In genomic region chr21:45302082-45303061, GRCh38 we compare ENCODE assay signal across 8 cellular contexts. TPM values are rescaled to one million over a fixed set of nuclear protein-coding genes. Genes with fewer than 3 reads are reported as not detected.
DNase-seq lines count a peak whose midpoint lies in the region; ATAC-seq and TF ChIP-seq lines count a peak whose summit lies in the region.

No MANE protein-coding gene starts in this region.

- no peak for TF ChIP-seq CTCF in progenitor cell of endocrine pancreas (IDR thresholded peaks at IDR 0.05; ENCODE audit: unreplicated experiment)

- peak overlapping the region; percentile 74 for H3K27ac Mint-ChIP-seq in activated naive CD4-positive, alpha-beta T cell treated with anti-CD3 and anti-CD28 coated beads, Interleukin-2, amount 50 U/mL, for 24 hours
- H3K27ac Mint-ChIP-seq in progenitor cell of endocrine pancreas, result no peak overlapping the region

- peaks cover 33% of the 10 kb centered on the region for H3K4me1 Mint-ChIP-seq in activated naive CD4-positive, alpha-beta T cell treated with anti-CD3 and anti-CD28 coated beads, Interleukin-2, amount 50 U/mL, for 24 hours
- peaks cover 10% of the 10 kb centered on the region for H3K4me1 Mint-ChIP-seq in progenitor cell of endocrine pancreas (ENCODE audit: low read depth)

- H3K36me3 Mint-ChIP-seq in activated naive CD4-positive, alpha-beta T cell treated with anti-CD3 and anti-CD28 coated beads, Interleukin-2, amount 50 U/mL, for 24 hours, result no peaks in the 10 kb centered on the region
- peaks cover 3% of the 10 kb centered on the region for H3K36me3 Mint-ChIP-seq in progenitor cell of endocrine pancreas (ENCODE audit: insufficient read depth)

- H3K4me3 Mint-ChIP-seq in activated naive CD4-positive, alpha-beta T cell treated with anti-CD3 and anti-CD28 coated beads, Interleukin-2, amount 50 U/mL, for 24 hours, result no peak overlapping the region
- H3K4me3 Mint-ChIP-seq in progenitor cell of endocrine pancreas (ENCODE audit: low read depth), result no peak overlapping the region

- H3K27me3 Mint-ChIP-seq in activated naive CD4-positive, alpha-beta T cell treated with anti-CD3 and anti-CD28 coated beads, Interleukin-2, amount 50 U/mL, for 24 hours, result no peaks in the 10 kb centered on the region
- H3K27me3 Mint-ChIP-seq in progenitor cell of endocrine pancreas, result no peaks in the 10 kb centered on the region

- H3K9me3 Mint-ChIP-seq in activated naive CD4-positive, alpha-beta T cell treated with anti-CD3 and anti-CD28 coated beads, Interleukin-2, amount 50 U/mL, for 24 hours, result no peaks in the 10 kb centered on the region
- H3K9me3 Mint-ChIP-seq in progenitor cell of endocrine pancreas (ENCODE audit: low read depth), result peaks cover 1% of the 10 kb centered on the region

- DNase-seq in RPMI8226 (peak; percentile 69), left kidney (ENCODE audit: low read depth, low spot score) (peak; percentile 68), progenitor cell of endocrine pancreas (ENCODE audit: low spot score, unreplicated experiment) (no peak)
- DNase-seq in stimulated activated CD4-positive, alpha-beta T cell treated with anti-CD3 and anti-CD28 coated beads, TNF-alpha, amount 100 ng/mL, for 4 hours (ENCODE audit: low read depth in 3 of 3), result peak in 2 of 3 experiments; percentile 34 to 46

- ATAC-seq in HG02870 (IDR thresholded peaks at IDR 0.05; ENCODE audit: unreplicated experiment) (no peak), HG02938 (IDR thresholded peaks at IDR 0.05; ENCODE audit: unreplicated experiment) (no peak), SK-N-SH treated with all-trans-retinoic acid at 6 μM for 48 hours (no peak)

TF ChIP-seq in SK-N-SH treated with all-trans-retinoic acid at 6 μM for 48 hours, 23 proteins besides CTCF, POLR2A, EP300 and RAD21:
- TF ChIP-seq ZNF8 (CRISPR knock-in tag; IDR thresholded peaks at IDR 0.05), result no peak
- no peak for TF ChIP-seq ESRRG (CRISPR knock-in tag; IDR thresholded peaks at IDR 0.05)
- TF ChIP-seq, protein P1, sequence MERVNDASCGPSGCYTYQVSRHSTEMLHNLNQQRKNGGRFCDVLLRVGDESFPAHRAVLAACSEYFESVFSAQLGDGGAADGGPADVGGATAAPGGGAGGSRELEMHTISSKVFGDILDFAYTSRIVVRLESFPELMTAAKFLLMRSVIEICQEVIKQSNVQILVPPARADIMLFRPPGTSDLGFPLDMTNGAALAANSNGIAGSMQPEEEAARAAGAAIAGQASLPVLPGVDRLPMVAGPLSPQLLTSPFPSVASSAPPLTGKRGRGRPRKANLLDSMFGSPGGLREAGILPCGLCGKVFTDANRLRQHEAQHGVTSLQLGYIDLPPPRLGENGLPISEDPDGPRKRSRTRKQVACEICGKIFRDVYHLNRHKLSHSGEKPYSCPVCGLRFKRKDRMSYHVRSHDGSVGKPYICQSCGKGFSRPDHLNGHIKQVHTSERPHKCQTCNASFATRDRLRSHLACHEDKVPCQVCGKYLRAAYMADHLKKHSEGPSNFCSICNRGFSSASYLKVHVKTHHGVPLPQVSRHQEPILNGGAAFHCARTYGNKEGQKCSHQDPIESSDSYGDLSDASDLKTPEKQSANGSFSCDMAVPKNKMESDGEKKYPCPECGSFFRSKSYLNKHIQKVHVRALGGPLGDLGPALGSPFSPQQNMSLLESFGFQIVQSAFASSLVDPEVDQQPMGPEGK (CRISPR knock-in tag; IDR thresholded peaks at IDR 0.05; ENCODE audit: borderline replicate concordance), result no peak
- no peak for TF ChIP-seq ARNTL (CRISPR knock-in tag; IDR thresholded peaks at IDR 0.05; ENCODE audit: borderline replicate concordance, low read depth)
- TF ChIP-seq RARB (CRISPR knock-in tag; IDR thresholded peaks at IDR 0.05), result no peak
- TF ChIP-seq CSRNP3 (CRISPR knock-in tag; IDR thresholded peaks at IDR 0.05), result no peak
- TF ChIP-seq TCF4 (CRISPR knock-in tag; IDR thresholded peaks at IDR 0.05; ENCODE audit: borderline replicate concordance), result no peak
- TF ChIP-seq ZFP30 (CRISPR knock-in tag; IDR thresholded peaks at IDR 0.05), result no peak
- TF ChIP-seq OSR1 (CRISPR knock-in tag; IDR thresholded peaks at IDR 0.05), result no peak

RNA-seq across cellular contexts. Expression of gene POFUT2, which starts 14.7 kb away (rescaled TPM):
- 47.8 and 51.5 TPM in 2 replicates for total RNA-seq in progenitor cell of endocrine pancreas
